1 cellular context compared by ENCODE assay signal in the genomic region with DNA sequence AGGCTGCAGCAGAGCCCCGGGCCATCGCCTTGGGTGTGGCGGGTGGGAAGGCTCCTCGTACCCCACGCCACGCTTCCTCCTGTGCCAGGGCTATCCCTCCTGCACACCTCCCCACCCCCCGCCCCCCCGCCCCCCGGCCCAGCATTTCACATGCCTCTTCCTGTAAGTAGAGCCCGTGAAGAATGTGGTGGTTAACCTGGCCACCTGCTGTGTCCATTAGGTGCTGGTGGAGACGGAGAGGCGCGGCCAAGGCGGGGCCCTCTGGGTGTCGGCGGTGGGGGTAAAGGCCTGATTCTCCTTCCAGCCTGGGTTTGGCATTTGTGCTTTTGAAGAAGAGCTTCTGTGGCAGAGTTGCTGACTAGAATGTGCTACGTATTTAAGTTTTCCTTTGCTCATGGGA.
TF ChIP-seq lines count a peak whose summit lies in the region.

No MANE protein-coding gene starts in this region.

TF ChIP-seq in H1, 55 proteins besides CTCF, POLR2A, EP300 and RAD21:
- TF ChIP-seq POLR2AphosphoS5 (IDR thresholded peaks at IDR 0.05; ENCODE audit: low read depth, low read length): no peak
- no peak for TF ChIP-seq EZH2 (IDR thresholded peaks at IDR 0.05; ENCODE audit: low read depth, low read length, severe bottlenecking)
- no peak for TF ChIP-seq CBX8 (IDR thresholded peaks at IDR 0.05; ENCODE audit: borderline replicate concordance, low read depth, low read length)
TF ChIP-seq in H1: peak in this region for 0.
